15 cellular contexts compared by ENCODE assay signal in the genomic region with DNA sequence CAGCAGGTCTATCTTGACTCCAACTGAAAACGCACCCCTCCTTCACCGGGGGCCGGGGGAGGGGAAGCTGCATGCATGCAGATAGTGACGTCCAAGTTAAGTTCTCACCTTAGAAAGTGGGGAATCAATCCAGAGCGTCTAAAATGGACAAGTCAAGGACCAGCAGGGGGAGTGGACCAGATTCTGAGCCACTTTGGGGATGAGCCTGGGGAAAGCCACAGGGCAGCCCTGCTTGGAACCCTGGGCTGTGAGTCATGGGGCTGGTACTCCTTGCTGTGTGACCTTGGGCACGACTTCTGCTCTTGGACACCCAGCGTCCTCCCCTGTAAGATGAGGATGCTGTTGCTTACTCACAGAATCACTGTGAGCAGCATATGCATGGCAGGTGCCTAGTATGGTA. TPM values are rescaled to one million over a fixed set of nuclear protein-coding genes. Genes with fewer than 3 reads are reported as not detected.
DNase-seq lines count a peak whose midpoint lies in the region; ATAC-seq and TF ChIP-seq lines count a peak whose summit lies in the region.
"Had no signal": no experiment of that assay in that cellular context is flagged by ENCODE, and none has a peak within 500 bp of the region (broad histone marks: within the 10 kb centered on the region; RNA-seq: fewer than 3 reads in every experiment).

No MANE protein-coding gene starts in this region.

- peak; percentile 44 for TF ChIP-seq RAD21 in HCT116 (IDR thresholded peaks at IDR 0.05; ENCODE audit: low read depth)

- BruUV-seq in HCT116 (replicated peaks; lab: Mats Ljungman, UMichigan), result no TSS peak

- H3K36me3 Mint-ChIP-seq in chondrocyte (ENCODE audit: low read depth) (peaks cover 7% of the 10 kb centered on the region), endothelial cell (ENCODE audit: low read depth, unreplicated experiment) (peaks cover 4% of the 10 kb centered on the region)

- H3K23ac ChIP-seq in mesendoderm (ENCODE audit: low read length), result no peak overlapping the region

- H3K27me3 Mint-ChIP-seq in chondrocyte (ENCODE audit: low read depth) (peaks cover 51% of the 10 kb centered on the region), endothelial cell (ENCODE audit: unreplicated experiment) (no peaks in the 10 kb centered on the region)

- H3K18ac ChIP-seq in mesendoderm (ENCODE audit: low read length), result no peak overlapping the region

- H2AK5ac ChIP-seq in mesendoderm (ENCODE audit: low read length), result no peak overlapping the region

- ATAC-seq in HCT116 (peak; percentile 99), GM21423 (IDR thresholded peaks at IDR 0.05; ENCODE audit: unreplicated experiment) (no peak)

- H3K56ac ChIP-seq in mesendoderm (ENCODE audit: low read length), result no peak overlapping the region

- H3K9ac ChIP-seq in HCT116 (ENCODE audit: low read length) (no peak overlapping the region), mesendoderm (ENCODE audit: low read length) (no peak overlapping the region)

- no peak overlapping the region for H4K5ac ChIP-seq in mesendoderm (ENCODE audit: low read length)

- H4K20me1 ChIP-seq in HCT116 (ENCODE audit: insufficient read depth), result no peaks in the 10 kb centered on the region

- POLR2A ChIA-PET in HCT116 (lab: Charles Lee), result no interaction called here

- no CpG with 5 or more reads among the region's 7 CpGs for WGBS in mesendoderm (ENCODE audit: extremely low coverage, insufficient coverage, low lambda C conversion rate)

- intact Hi-C loops in HCT116 (cut with micrococcal nuclease), result no loop called here

- in situ Hi-C loops in SK-MEL-5 (cut with HindIII; ENCODE audit: low pct_unique_long_range_greater_than_20kb, low sequenced_read_pairs), result no loop called here

- H4K8ac ChIP-seq in mesendoderm (ENCODE audit: low read depth, low read length), result no peak overlapping the region

- H3K9me3 ChIP-seq in HCT116 (ENCODE audit: control insufficient read depth in 1 of 2, insufficient read depth in 1 of 2, low read depth in 1 of 2, low read length in 2 of 2), result no peaks in the 10 kb centered on the region
- H3K9me3 ChIP-seq: suprapubic skin had no signal

- H3K27me3 ChIP-seq in HCT116 (ENCODE audit: insufficient read depth, low read length), result no peaks in the 10 kb centered on the region
- H3K27me3 ChIP-seq in mesendoderm (ENCODE audit: insufficient read depth, low read length, poor library complexity), result no peaks in the 10 kb centered on the region

- no peak for TF ChIP-seq POLR2A in HCT116 (IDR thresholded peaks at IDR 0.05; ENCODE audit: borderline replicate concordance, extremely low read depth, insufficient read depth, insufficient read length)

- H3K4me3 Mint-ChIP-seq in chondrocyte (ENCODE audit: unreplicated experiment) (no peak overlapping the region), endothelial cell (ENCODE audit: unreplicated experiment) (no peak overlapping the region)

- H3K27ac ChIP-seq in HCT116 (ENCODE audit: low read depth, low read length) (no peak overlapping the region), mesendoderm (ENCODE audit: low read depth, low read length) (no peak overlapping the region)
- H3K27ac ChIP-seq: left ventricle myocardium inferior, suprapubic skin had no signal

- H3K36me3 ChIP-seq in HCT116 (ENCODE audit: control insufficient read depth in 1 of 2, insufficient read depth in 2 of 2, low read length in 2 of 2) (no peaks in the 10 kb centered on the region), mesendoderm (ENCODE audit: control insufficient read depth, insufficient read depth, low read length) (no peaks in the 10 kb centered on the region)
- H3K36me3 ChIP-seq: left ventricle myocardium inferior, suprapubic skin had no signal

- TF ChIP-seq CTCF in HCT116 (IDR thresholded peaks at IDR 0.05 in 2 of 3, conservative IDR thresholded peaks at IDR 0.05 in 1 of 3; ENCODE audit: borderline replicate concordance in 1 of 3, insufficient read depth in 1 of 3, low read depth in 2 of 3, low read length in 2 of 3) (peak; percentile 7 to 55 (median 43); a peak in 5 of 6 replicates), chondrocyte (IDR thresholded peaks at IDR 0.05) (no peak), endothelial cell (IDR thresholded peaks at IDR 0.05; ENCODE audit: unreplicated experiment) (no peak)

- RAD21 ChIA-PET in HCT116 (lab: Charles Lee; ENCODE audit: low non-redundant PET in 1 of 2, low total read pairs in 2 of 2, uncharacterized antibody in 2 of 2, unreplicated experiment in 2 of 2), result no interaction called here

- H2BK15ac ChIP-seq in mesendoderm (replicated peaks; ENCODE audit: low read depth), result no peak overlapping the region

- CTCF ChIA-PET in HCT116 (lab: Charles Lee), result interaction anchor here (0.5 to 1.6 kb wide), 2 partner anchors 29 to 368 kb away, joined by 4 to 5 read pairs; no protein-coding TSS in a partner anchor

- H3K4me2 ChIP-seq in HCT116 (ENCODE audit: low read length), result peak overlapping the region; percentile 28
- no peak overlapping the region for H3K4me2 ChIP-seq in mesendoderm (ENCODE audit: low read length)

- H3K4me3 ChIP-seq in HCT116 (replicated peaks in 1 of 2; ENCODE audit: low read depth in 1 of 2, low read length in 2 of 2) (no peak overlapping the region), mesendoderm (ENCODE audit: low read length) (no peak overlapping the region)
- H3K4me3 ChIP-seq: left ventricle myocardium inferior, suprapubic skin had no signal

- H2BK5ac ChIP-seq in mesendoderm (ENCODE audit: low read length), result no peak overlapping the region

- H2AFZ ChIP-seq in HCT116 (ENCODE audit: low read depth, low read length, poor library complexity, severe bottlenecking), result no peak overlapping the region

- DNase-seq in EH (ENCODE audit: low read depth), result peak; percentile 41
- peak; percentile 41 for DNase-seq in HCT116 (ENCODE audit: low read depth, low spot score)
- peak; percentile 33 for DNase-seq in SK-MEL-5 (ENCODE audit: low read depth, low spot score)
- peak; percentile 51 for DNase-seq in mesendoderm
- DNase-seq in chondrocyte (ENCODE audit: low spot score), result no peak
- no peak for DNase-seq in endothelial cell (ENCODE audit: low spot score)
- DNase-seq in C1 segment of cervical spinal cord (lab: John Stamatoyannopoulos, UW), result no peak
- DNase-seq: activated gamma-delta T cell treated with Interleukin-2 at 50 U/mL for 16 hours, hippocampal formation, left ventricle myocardium inferior, NCI-H2107, small intestine had no signal

- H3K4me1 Mint-ChIP-seq in chondrocyte (ENCODE audit: low read depth) (no peaks in the 10 kb centered on the region), endothelial cell (ENCODE audit: unreplicated experiment) (no peaks in the 10 kb centered on the region)

- H3K4ac ChIP-seq in mesendoderm (ENCODE audit: low read depth, low read length), result no peak overlapping the region

- H3K79me1 ChIP-seq in mesendoderm (ENCODE audit: low read length), result no peaks in the 10 kb centered on the region

- H2BK120ac ChIP-seq in mesendoderm (ENCODE audit: low read depth, low read length), result no peak overlapping the region

- H3K9me2 ChIP-seq in HCT116 (ENCODE audit: insufficient read depth), result no peaks in the 10 kb centered on the region

- H3K27ac Mint-ChIP-seq in chondrocyte (ENCODE audit: unreplicated experiment) (no peak overlapping the region), endothelial cell (ENCODE audit: unreplicated experiment) (no peak overlapping the region)

- peaks cover 17% of the 10 kb centered on the region for H3K9me3 Mint-ChIP-seq in chondrocyte (ENCODE audit: low read depth)
- H3K9me3 Mint-ChIP-seq in endothelial cell (ENCODE audit: unreplicated experiment), result peaks cover 4% of the 10 kb centered on the region

- H3K4me1 ChIP-seq in HCT116 (ENCODE audit: control insufficient read depth in 1 of 2, insufficient read depth in 2 of 2, low read length in 2 of 2) (peaks cover 4 to 10% of the 10 kb centered on the region in 2 experiments; a peak in 3 of 4 replicates), mesendoderm (ENCODE audit: control insufficient read depth, low read depth, low read length) (no peaks in the 10 kb centered on the region)
- H3K4me1 ChIP-seq: left ventricle myocardium inferior, suprapubic skin had no signal

- H3K79me2 ChIP-seq in HCT116 (ENCODE audit: insufficient read depth, low read length) (no peaks in the 10 kb centered on the region), mesendoderm (ENCODE audit: control insufficient read depth, insufficient read depth, low read length) (no peaks in the 10 kb centered on the region)

TF ChIP-seq in HCT116, 20 proteins besides CTCF, POLR2A, EP300 and RAD21 (continues in another document):
- TF ChIP-seq, protein P1, sequence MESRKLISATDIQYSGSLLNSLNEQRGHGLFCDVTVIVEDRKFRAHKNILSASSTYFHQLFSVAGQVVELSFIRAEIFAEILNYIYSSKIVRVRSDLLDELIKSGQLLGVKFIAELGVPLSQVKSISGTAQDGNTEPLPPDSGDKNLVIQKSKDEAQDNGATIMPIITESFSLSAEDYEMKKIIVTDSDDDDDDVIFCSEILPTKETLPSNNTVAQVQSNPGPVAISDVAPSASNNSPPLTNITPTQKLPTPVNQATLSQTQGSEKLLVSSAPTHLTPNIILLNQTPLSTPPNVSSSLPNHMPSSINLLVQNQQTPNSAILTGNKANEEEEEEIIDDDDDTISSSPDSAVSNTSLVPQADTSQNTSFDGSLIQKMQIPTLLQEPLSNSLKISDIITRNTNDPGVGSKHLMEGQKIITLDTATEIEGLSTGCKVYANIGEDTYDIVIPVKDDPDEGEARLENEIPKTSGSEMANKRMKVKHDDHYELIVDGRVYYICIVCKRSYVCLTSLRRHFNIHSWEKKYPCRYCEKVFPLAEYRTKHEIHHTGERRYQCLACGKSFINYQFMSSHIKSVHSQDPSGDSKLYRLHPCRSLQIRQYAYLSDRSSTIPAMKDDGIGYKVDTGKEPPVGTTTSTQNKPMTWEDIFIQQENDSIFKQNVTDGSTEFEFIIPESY (IDR thresholded peaks at IDR 0.05; ENCODE audit: extremely low read depth, insufficient replicate concordance, low read length), result no peak
- TF ChIP-seq SIN3A (IDR thresholded peaks at IDR 0.05; ENCODE audit: low read depth), result no peak
- no peak for TF ChIP-seq FOSL1 (IDR thresholded peaks at IDR 0.05; ENCODE audit: low read depth)
- no peak for TF ChIP-seq ZFX (IDR thresholded peaks at IDR 0.05)
- peak; percentile 37; the same call in 1 of the 2 replicates for TF ChIP-seq MAX (IDR thresholded peaks at IDR 0.05)
- no peak for TF ChIP-seq SRF (IDR thresholded peaks at IDR 0.05; ENCODE audit: low read depth)
- no peak for TF ChIP-seq EZH2 (IDR thresholded peaks at IDR 0.05)

RNA-seq across cellular contexts. Expression of gene TNFRSF13B, which starts 9.1 kb away (rescaled TPM):
- total RNA-seq in HCT116 (2021; ENCODE audit: unreplicated experiment) (not detected), chondrocyte (not detected in 3 replicates), endothelial cell (ENCODE audit: unreplicated experiment) (not detected)
- polyA plus RNA-seq in HCT116 (2012), result 0.06 TPM in 1 of 2 replicates, not detected in the other
- total RNA-seq in SK-MEL-5 (2014; rRNA removed; shearing (Covaris generic)), result not detected in 2 replicates
- polyA plus RNA-seq in SK-MEL-5 (2015; cell fraction: cytosol; rRNA removed), result not detected in 2 replicates
- polyA plus RNA-seq in SK-MEL-5 (2015; cell fraction: nucleus; rRNA removed), result not detected in 2 replicates
- 0.95 TPM for polyA plus RNA-seq in mesendoderm (2013, experiment 1 of 2)
- 0.81 TPM for polyA plus RNA-seq in mesendoderm (2013, experiment 2 of 2)
- total RNA-seq: bronchial epithelial cell, left ventricle myocardium inferior had no signal

Comparison
In these comparisons a context has a peak if more than half of its experiments do, and no peak if none do; other contexts are left out.
1. DNase-seq: peak in EH (single experiment), HCT116 (single experiment), SK-MEL-5 (single experiment) and mesendoderm (single experiment); none in chondrocyte (single experiment), endothelial cell (single experiment) and C1 segment of cervical spinal cord (0 of 14).
2. CTCF ChIP-seq: peak in HCT116 (3 of 3); none in chondrocyte (single experiment) and endothelial cell (single experiment).